ENCODE assay signal across 27 cellular contexts in genomic region chr1:37732111-37732780, GRCh38. TPM values are rescaled to one million over a fixed set of nuclear protein-coding genes. Genes with fewer than 3 reads are reported as not detected.
A peak's percentile ranks its signal among the peaks of the same experiment; 100 is the strongest.
DNase-seq lines count a peak whose midpoint lies in the region; ATAC-seq and TF ChIP-seq lines count a peak whose summit lies in the region.
"Had no signal": no experiment of that assay in that cellular context is flagged by ENCODE, and none has a peak within 500 bp of the region (broad histone marks: within the 10 kb centered on the region; RNA-seq: fewer than 3 reads in every experiment).

No MANE protein-coding gene starts in this region.

- H3K4me2 ChIP-seq in mesendoderm (ENCODE audit: low read length): no peak overlapping the region
- H3K4me2 ChIP-seq: BLaER1 treated with 17β-estradiol and CSF1 and Interleukin-3, amounts not matched to agents 10 nM and 100 nM had no signal

- no peaks in the 10 kb centered on the region for H3K4me1 ChIP-seq in colonic mucosa
- H3K4me1 ChIP-seq in mesendoderm (ENCODE audit: control insufficient read depth, low read depth, low read length): no peaks in the 10 kb centered on the region
- peaks cover 0 to 24% (median 16%) of the 10 kb centered on the region in 4 donors for H3K4me1 ChIP-seq in transverse colon
- H3K4me1 ChIP-seq: HAP-1, left ventricle myocardium inferior had no signal

- no peak overlapping the region for H3K56ac ChIP-seq in mesendoderm (ENCODE audit: low read length)

- DNase-seq in HuH-7 (ENCODE audit: low spot score) (peak; percentile 65), colonic mucosa (peak; percentile 78), mesendoderm (no peak), transverse colon (peak; percentile 59), ureter (ENCODE audit: low spot score) (no peak)
- DNase-seq: activated B cell treated with CpG ODN at 0.5 μM for 24 hours; activated CD4-positive, alpha-beta T cell treated with anti-CD3 and anti-CD28 coated beads, Interleukin-2, amount 10 ng/mL, durations not matched to agents 7 days and 5 days; activated effector memory CD4-positive, alpha-beta T cell treated with Interleukin-2 at 50 U/mL for 16 hours; activated T-cell treated with anti-CD3 and anti-CD28 coated beads, Interleukin-2, amount 50 U/mL, for 1 hour; effector memory CD4-positive, alpha-beta T cell; erythroblast; left ventricle myocardium inferior; naive thymus-derived CD4-positive, alpha-beta T cell; NCI-H446; stimulated activated naive B cell treated with anti-CD40 and anti-IgM and Interleukin-4, amounts not matched to agents 10 μg/mL and 1 μg/mL and 100 μg/mL, for 72 hours; substantia nigra had no signal

- H3K9me3 ChIP-seq in colonic mucosa (no peaks in the 10 kb centered on the region), transverse colon (no peaks in the 10 kb centered on the region)
- H3K9me3 ChIP-seq: HAP-1, left ventricle myocardium inferior, neutrophil had no signal

- TF ChIP-seq EP300 in transverse colon (IDR thresholded peaks at IDR 0.05; ENCODE audit: low read depth): no peak

- WGBS in mesendoderm (ENCODE audit: extremely low coverage, insufficient coverage, low lambda C conversion rate): no CpG with 5 or more reads among the region's 12 CpGs
- WGBS in transverse colon (ENCODE audit: low coverage in 1 of 2), 2 donors: 40 to 55% methylated on average over 1 to 12 of the region's 12 CpGs

- peak; percentile 15 for TF ChIP-seq POLR2A in transverse colon (IDR thresholded peaks at IDR 0.05)

- no peaks in the 10 kb centered on the region for H3K27me3 ChIP-seq in colonic mucosa
- no peaks in the 10 kb centered on the region for H3K27me3 ChIP-seq in mesendoderm (ENCODE audit: insufficient read depth, low read length, poor library complexity)
- H3K27me3 ChIP-seq in transverse colon: peaks cover 25% of the 10 kb centered on the region
- H3K27me3 ChIP-seq: BLaER1 treated with 17β-estradiol and CSF1 and Interleukin-3, amounts not matched to agents 10 nM and 100 nM had no signal

- in situ Hi-C loops in transverse colon (cut with MboI; ENCODE audit: low pct_ligation_motif_present in 1 of 4, low pct_unique_long_range_greater_than_20kb in 1 of 4, low sequenced_read_pairs in 3 of 4): no loop called here

- H4K5ac ChIP-seq in mesendoderm (ENCODE audit: low read length): no peak overlapping the region

- H3K4me3 ChIP-seq in colonic mucosa (no peak overlapping the region), mesendoderm (ENCODE audit: low read length) (no peak overlapping the region), transverse colon (no peak overlapping the region)
- H3K4me3 ChIP-seq: BLaER1 treated with 17β-estradiol and CSF1 and Interleukin-3, amounts not matched to agents 10 nM and 100 nM; HAP-1; left ventricle myocardium inferior; SK-N-MC had no signal

- no peak overlapping the region for H3K4ac ChIP-seq in mesendoderm (ENCODE audit: low read depth, low read length)

- no peak overlapping the region for H2BK15ac ChIP-seq in mesendoderm (replicated peaks; ENCODE audit: low read depth)

- no peak overlapping the region for H3K27ac ChIP-seq in colonic mucosa
- no peak overlapping the region for H3K27ac ChIP-seq in mesendoderm (ENCODE audit: low read depth, low read length)
- peak overlapping the region in 3 of 4 donors; percentile 49 to 89 (median 87) for H3K27ac ChIP-seq in transverse colon
- H3K27ac ChIP-seq: BLaER1 treated with 17β-estradiol and CSF1 and Interleukin-3, amounts not matched to agents 10 nM and 100 nM; left ventricle myocardium inferior; neutrophil; SK-N-MC had no signal

- intact Hi-C loops in colonic mucosa (cut with DNase I): loop anchor here (10.0 kb wide), 1 partner anchor 73 kb away; the partner anchor contains the start of genes C1orf122 and YRDC
- intact Hi-C loops in transverse colon (cut with DNase I; ENCODE audit: low total_unique reads): no loop called here

- no peaks in the 10 kb centered on the region for H3K79me2 ChIP-seq in mesendoderm (ENCODE audit: control insufficient read depth, insufficient read depth, low read length)

- no peak overlapping the region for H2BK120ac ChIP-seq in mesendoderm (ENCODE audit: low read depth, low read length)

- H3K36me3 ChIP-seq in colonic mucosa (no peaks in the 10 kb centered on the region), mesendoderm (ENCODE audit: control insufficient read depth, insufficient read depth, low read length) (no peaks in the 10 kb centered on the region), transverse colon (no peaks in the 10 kb centered on the region)
- H3K36me3 ChIP-seq: BLaER1 treated with 17β-estradiol and CSF1 and Interleukin-3, amounts not matched to agents 10 nM and 100 nM; HAP-1; left ventricle myocardium inferior; neutrophil had no signal

- peak overlapping the region; percentile 80 for H3K23ac ChIP-seq in mesendoderm (ENCODE audit: low read length)

- no peaks in the 10 kb centered on the region for H3K79me1 ChIP-seq in mesendoderm (ENCODE audit: low read length)

- no peak for TF ChIP-seq CTCF in colonic mucosa (IDR thresholded peaks at IDR 0.05)
- no peak for TF ChIP-seq CTCF in transverse colon (IDR thresholded peaks at IDR 0.05)

- H2AK5ac ChIP-seq in mesendoderm (ENCODE audit: low read length): no peak overlapping the region

- ATAC-seq in HG02884 (IDR thresholded peaks at IDR 0.05; ENCODE audit: unreplicated experiment) (no peak), GM19455 (IDR thresholded peaks at IDR 0.05; ENCODE audit: unreplicated experiment) (no peak)
- ATAC-seq: activated naive CD4-positive, alpha-beta T cell treated with anti-CD3 and anti-CD28 coated beads, Interleukin-2, amount 50 U/mL, for 72 hours; naive thymus-derived CD4-positive, alpha-beta T cell; stimulated activated naive B cell treated with anti-CD40 and anti-IgM and Interleukin-4, amounts not matched to agents 10 μg/mL and 1 μg/mL and 100 μg/mL, for 72 hours had no signal

- no peak overlapping the region for H3K18ac ChIP-seq in mesendoderm (ENCODE audit: low read length)

- H3K9ac ChIP-seq in colonic mucosa (ENCODE audit: low read depth in 2 of 2, low read length in 2 of 2) (peak overlapping the region in 1 of 2 donors; percentile 61), mesendoderm (ENCODE audit: low read length) (no peak overlapping the region)
- H3K9ac ChIP-seq: BLaER1 treated with 17β-estradiol and CSF1 and Interleukin-3, amounts not matched to agents 10 nM and 100 nM had no signal

- no peak overlapping the region for H4K8ac ChIP-seq in mesendoderm (ENCODE audit: low read depth, low read length)

- no peak overlapping the region for H2BK5ac ChIP-seq in mesendoderm (ENCODE audit: low read length)

RNA-seq across cellular contexts. Expression of gene EPHA10, which starts 32.7 kb away (rescaled TPM):
- total RNA-seq in colonic mucosa (10 to 100 TPM; 26.1 to 29.6 TPM), transverse colon (10 to 100 TPM; 54.5 to 94.3 (median 77.6) TPM), ureter (4.4 TPM)
- 0.07 TPM for polyA plus RNA-seq in mesendoderm (2013, experiment 1 of 2)
- 0.11 TPM for polyA plus RNA-seq in mesendoderm (2013, experiment 2 of 2)
- total RNA-seq: activated CD4-positive, alpha-beta T cell treated with anti-CD3 and anti-CD28 coated beads, Interleukin-2, amount 10 ng/mL, durations not matched to agents 7 days and 5 days; Daoy; pulmonary artery endothelial cell; T-helper 1 cell treated with Interleukin-12 subunit alpha and Interleukin-12 subunit beta and Interleukin-4 antibody, amounts not matched to agents 30 ng/mL and 1 ng/mL, for 36 hours had no signal
- polyA plus RNA-seq: IgD-negative memory B cell; naive thymus-derived CD4-positive, alpha-beta T cell had no signal

RNA-seq across cellular contexts. Expression of gene CDCA8, which starts 39.9 kb away (rescaled TPM):
- total RNA-seq in colonic mucosa (10 to 100 TPM; 14.9 to 44.5 TPM), transverse colon (1 to 10 TPM in 3 of 4 donors, not detected in 1; 2.0 to 5.7 (median 2.1) TPM), ureter (1.2 TPM)
- polyA plus RNA-seq in mesendoderm (2013, experiment 1 of 2): 46.4 TPM
- polyA plus RNA-seq in mesendoderm (2013, experiment 2 of 2): 47.5 TPM

Comparison
In these comparisons a context has a peak if more than half of its experiments do, and no peak if none do; other contexts are left out.
1. DNase-seq: peak in HuH-7 (single experiment), colonic mucosa (single experiment) and transverse colon (single experiment); none in mesendoderm (single experiment) and ureter (single experiment).
2. H3K27ac ChIP-seq: peak in transverse colon (3 of 4); none in colonic mucosa (single experiment) and mesendoderm (single experiment).